ENCODE assay signal across 10 cellular contexts in genomic region chr12:91506461-91506860, GRCh38.
"Had no signal": no experiment of that assay in that cellular context is flagged by ENCODE, and none has a peak within 500 bp of the region (broad histone marks: within the 10 kb centered on the region; RNA-seq: fewer than 3 reads in every experiment).

No MANE protein-coding gene starts in this region.

- H3K27ac Mint-ChIP-seq: activated CD8-positive, alpha-beta T cell treated with anti-CD3 and anti-CD28 coated beads, Interleukin-2, amount 10 ng/mL, durations not matched to agents 7 days and 5 days; activated naive CD8-positive, alpha-beta T cell treated with anti-CD3 and anti-CD28 coated beads, Interleukin-2, amount 10 ng/mL, durations not matched to agents 7 days and 5 days; stimulated activated naive CD8-positive, alpha-beta T cell treated with anti-CD3 and anti-CD28 coated beads, Interleukin-15, amount 100 ng/mL, for 72 hours had no signal

- H3K4me3 Mint-ChIP-seq: activated CD8-positive, alpha-beta T cell treated with anti-CD3 and anti-CD28 coated beads, Interleukin-2, amount 10 ng/mL, durations not matched to agents 7 days and 5 days; activated naive CD8-positive, alpha-beta T cell treated with anti-CD3 and anti-CD28 coated beads, Interleukin-2, amount 10 ng/mL, durations not matched to agents 7 days and 5 days; stimulated activated naive CD8-positive, alpha-beta T cell treated with anti-CD3 and anti-CD28 coated beads, Interleukin-15, amount 100 ng/mL, for 72 hours had no signal

- DNase-seq: activated CD4-positive, alpha-beta T cell treated with anti-CD3 and anti-CD28 coated beads for 4 hours; activated CD8-positive, alpha-beta memory T cell treated with anti-CD3 and anti-CD28 coated beads, Interleukin-2, amount 50 U/mL, for 48 hours; activated CD8-positive, alpha-beta T cell treated with anti-CD3 and anti-CD28 coated beads, Interleukin-2, amount 10 ng/mL, durations not matched to agents 7 days and 5 days; activated naive CD8-positive, alpha-beta T cell treated with anti-CD3 and anti-CD28 coated beads, Interleukin-2, amount 10 ng/mL, durations not matched to agents 7 days and 5 days; effector CD4-positive, alpha-beta T cell; pancreas; stimulated activated CD4-positive, alpha-beta T cell treated with anti-CD3 and anti-CD28 coated beads, Interleukin-15, amount 100 ng/mL, for 24 hours; stimulated activated CD4-positive, alpha-beta T cell treated with anti-CD3 and anti-CD28 coated beads, Interleukin-4, amount 100 ng/mL, for 24 hours; stimulated activated naive CD8-positive, alpha-beta T cell treated with anti-CD3 and anti-CD28 coated beads, Interleukin-15, amount 100 ng/mL, for 72 hours; T1000 had no signal

- H3K9me3 Mint-ChIP-seq: activated naive CD8-positive, alpha-beta T cell treated with anti-CD3 and anti-CD28 coated beads, Interleukin-2, amount 10 ng/mL, durations not matched to agents 7 days and 5 days; stimulated activated naive CD8-positive, alpha-beta T cell treated with anti-CD3 and anti-CD28 coated beads, Interleukin-15, amount 100 ng/mL, for 72 hours had no signal

- H3K4me1 Mint-ChIP-seq: activated naive CD8-positive, alpha-beta T cell treated with anti-CD3 and anti-CD28 coated beads, Interleukin-2, amount 10 ng/mL, durations not matched to agents 7 days and 5 days; stimulated activated naive CD8-positive, alpha-beta T cell treated with anti-CD3 and anti-CD28 coated beads, Interleukin-15, amount 100 ng/mL, for 72 hours had no signal

- H3K27me3 Mint-ChIP-seq: activated naive CD8-positive, alpha-beta T cell treated with anti-CD3 and anti-CD28 coated beads, Interleukin-2, amount 10 ng/mL, durations not matched to agents 7 days and 5 days; stimulated activated naive CD8-positive, alpha-beta T cell treated with anti-CD3 and anti-CD28 coated beads, Interleukin-15, amount 100 ng/mL, for 72 hours had no signal

- H3K36me3 Mint-ChIP-seq: activated naive CD8-positive, alpha-beta T cell treated with anti-CD3 and anti-CD28 coated beads, Interleukin-2, amount 10 ng/mL, durations not matched to agents 7 days and 5 days had no signal
